Comparison of ENCODE assay signal across 8 cellular contexts in genomic region chr19:7926021-7926726, GRCh38. TPM values are rescaled to one million over a fixed set of nuclear protein-coding genes. Genes with fewer than 3 reads are reported as not detected.
DNase-seq lines count a peak whose midpoint lies in the region; ATAC-seq and TF ChIP-seq lines count a peak whose summit lies in the region.

Gene CTXN1 (minus strand): TSS chr19:7926135. CDS start chr19:7925538, 597 bp downstream.

- H3K4me3 ChIP-seq in adipocyte (ENCODE audit: low read length) = peak within 1 kb of the TSS; percentile 78

- DNase-seq in T-helper 1 cell (peak in 4 of 5 donors; percentile 61 to 79 (median 72)), adipocyte (ENCODE audit: low read depth) (peak; percentile 81), left ventricle myocardium superior (peak; percentile 85), renal cortical epithelial cell (ENCODE audit: low read depth) (no peak)

- H3K27me3 ChIP-seq in adipocyte (replicated peaks; ENCODE audit: control insufficient read depth, insufficient read depth, low read length) = no peaks in the 10 kb centered on the region

- H3K9me3 ChIP-seq in adipocyte (ENCODE audit: control insufficient read depth, low read length) = no peaks in the 10 kb centered on the region

- H3K4me1 ChIP-seq in adipocyte (ENCODE audit: control insufficient read depth, insufficient read depth, low read length) = peaks cover 36% of the 10 kb centered on the region

- intact Hi-C loops in left ventricle myocardium superior (cut with micrococcal nuclease) = no loop called here

- no peak for TF ChIP-seq CTCF in C4-2B (conservative IDR thresholded peaks at IDR 0.05)

- H3K27ac ChIP-seq in C4-2B = peak within 1 kb of the TSS; percentile 66

- peak within 1 kb of the TSS; percentile 83 for H3K9ac ChIP-seq in adipocyte (ENCODE audit: low read length)

- peaks cover 23% of the 10 kb centered on the region for H3K36me3 ChIP-seq in adipocyte (ENCODE audit: control insufficient read depth, insufficient read depth, low read length, severe bottlenecking)

- ATAC-seq in HG03521 (IDR thresholded peaks at IDR 0.05; ENCODE audit: unreplicated experiment) = peak; percentile 37
- ATAC-seq in left ventricle myocardium superior = peak; percentile 46
- no peak for ATAC-seq in HG02763 (IDR thresholded peaks at IDR 0.05; ENCODE audit: unreplicated experiment)
- ATAC-seq in GM18519 (IDR thresholded peaks at IDR 0.05; ENCODE audit: low FRiP score, unreplicated experiment) = no peak

RNA-seq across cellular contexts. Expression of gene CTXN1, which starts in this region (rescaled TPM):
- total RNA-seq in left ventricle myocardium superior (0.20 TPM), renal cortical epithelial cell (18.6 and 41.4 TPM in 2 replicates)

Comparison
In these comparisons a context has a peak if more than half of its experiments do, and no peak if none do; other contexts are left out.
1. RNA of gene CTXN1 (total RNA-seq): 18.6 to 41.4 TPM in renal cortical epithelial cell; 0.20 TPM in left ventricle myocardium superior (single experiment); every median in the first group is over 10 times any median in the second.
2. Peak in DNase-seq and ATAC-seq in left ventricle myocardium superior; RNA of the gene not detected or under 1 TPM.